In the genomic region with DNA sequence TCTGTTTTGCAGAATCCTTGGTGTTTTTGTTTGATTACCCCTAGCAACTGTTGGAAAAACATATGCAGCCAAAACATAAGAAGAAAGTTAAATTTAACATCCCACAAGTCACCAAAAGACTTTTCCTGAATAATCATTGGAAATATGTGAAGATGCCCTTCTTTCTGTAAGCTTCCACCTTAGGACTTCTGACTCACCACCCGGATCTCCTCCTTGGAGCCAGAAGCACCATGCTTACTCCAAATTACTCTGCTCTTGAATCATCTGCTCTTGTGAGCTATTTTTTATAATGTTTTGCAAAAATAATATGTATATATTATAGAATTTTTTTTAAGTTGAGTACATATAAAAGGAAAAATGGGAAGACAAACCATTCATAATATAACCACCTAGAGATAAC, we compare ENCODE assay signal across 13 cellular contexts.
"Had no signal": no experiment of that assay in that cellular context is flagged by ENCODE, and none has a peak within 500 bp of the region (broad histone marks: within the 10 kb centered on the region; RNA-seq: fewer than 3 reads in every experiment).

No MANE protein-coding gene starts in this region.

- H3K79me2 ChIP-seq: parathyroid adenoma had no signal

- H3K4me3 ChIP-seq: cardiac muscle cell, tibial nerve had no signal

- H3K27ac Mint-ChIP-seq: activated B cell treated with CpG ODN at 0.5 μM for 24 hours; activated CD4-positive, alpha-beta T cell treated with anti-CD3 and anti-CD28 coated beads, Interleukin-2, amount 10 ng/mL, durations not matched to agents 24 days and 14 days; activated naive CD8-positive, alpha-beta T cell treated with anti-CD3 and anti-CD28 coated beads, Interleukin-2, amount 50 U/mL, for 24 hours; activated T-helper 1 cell treated with anti-CD3 and anti-CD28 coated beads, Interleukin-12 subunit alpha, Interleukin-12 subunit beta, Interleukin-2, Interleukin-4 antibody, amounts not matched to agents 30 ng/mL and 10 ng/mL and 1 ng/mL, durations not matched to agents 14 hours and 24 hours and 36 hours; T-helper 1 cell treated with Interleukin-12 subunit alpha and Interleukin-12 subunit beta and Interleukin-4 antibody, amounts not matched to agents 30 μg/mL and 1 μg/mL, for 36 hours had no signal

- H3K9ac ChIP-seq: parathyroid adenoma had no signal

- H3K27ac ChIP-seq: cardiac muscle cell, parathyroid adenoma, tibial nerve had no signal

- H3K9me3 ChIP-seq: tibial nerve had no signal

- H3K4me3 Mint-ChIP-seq: activated B cell treated with CpG ODN at 0.5 μM for 24 hours; activated CD4-positive, alpha-beta T cell treated with anti-CD3 and anti-CD28 coated beads, Interleukin-2, amount 10 ng/mL, durations not matched to agents 24 days and 14 days; activated naive CD8-positive, alpha-beta T cell treated with anti-CD3 and anti-CD28 coated beads, Interleukin-2, amount 50 U/mL, for 24 hours; activated T-helper 1 cell treated with anti-CD3 and anti-CD28 coated beads, Interleukin-12 subunit alpha, Interleukin-12 subunit beta, Interleukin-2, Interleukin-4 antibody, amounts not matched to agents 30 ng/mL and 10 ng/mL and 1 ng/mL, durations not matched to agents 14 hours and 24 hours and 36 hours; neural crest cell; T-helper 1 cell treated with Interleukin-12 subunit alpha and Interleukin-12 subunit beta and Interleukin-4 antibody, amounts not matched to agents 30 μg/mL and 1 μg/mL, for 36 hours had no signal

- H2AFZ ChIP-seq: parathyroid adenoma had no signal

- H3K36me3 ChIP-seq: cardiac muscle cell, tibial nerve had no signal

- H3K27me3 ChIP-seq: cardiac muscle cell, tibial nerve had no signal

- H3K4me1 Mint-ChIP-seq: activated B cell treated with CpG ODN at 0.5 μM for 24 hours; activated CD4-positive, alpha-beta T cell treated with anti-CD3 and anti-CD28 coated beads, Interleukin-2, amount 10 ng/mL, durations not matched to agents 24 days and 14 days; activated naive CD8-positive, alpha-beta T cell treated with anti-CD3 and anti-CD28 coated beads, Interleukin-2, amount 50 U/mL, for 24 hours had no signal

- ATAC-seq: activated naive CD8-positive, alpha-beta T cell treated with anti-CD3 and anti-CD28 coated beads, Interleukin-2, amount 50 U/mL, for 24 hours had no signal

- H3K9me3 Mint-ChIP-seq: activated CD4-positive, alpha-beta T cell treated with anti-CD3 and anti-CD28 coated beads, Interleukin-2, amount 10 ng/mL, durations not matched to agents 24 days and 14 days; neural crest cell had no signal

- H3K4me1 ChIP-seq: parathyroid adenoma, tibial nerve had no signal

- H3K27me3 Mint-ChIP-seq: activated B cell treated with CpG ODN at 0.5 μM for 24 hours; activated CD4-positive, alpha-beta T cell treated with anti-CD3 and anti-CD28 coated beads, Interleukin-2, amount 10 ng/mL, durations not matched to agents 24 days and 14 days; activated naive CD8-positive, alpha-beta T cell treated with anti-CD3 and anti-CD28 coated beads, Interleukin-2, amount 50 U/mL, for 24 hours had no signal

- DNase-seq: activated B cell treated with CpG ODN at 0.5 μM for 24 hours; activated CD4-positive, alpha-beta T cell treated with anti-CD3 and anti-CD28 coated beads, Interleukin-2, amount 10 ng/mL, durations not matched to agents 24 days and 14 days; activated naive CD4-positive, alpha-beta T cell; activated naive CD8-positive, alpha-beta T cell treated with anti-CD3 and anti-CD28 coated beads, Interleukin-2, amount 50 U/mL, for 24 hours; hypothalamus; kidney glomerular epithelial cell; small intestine had no signal
